In the genomic region with DNA sequence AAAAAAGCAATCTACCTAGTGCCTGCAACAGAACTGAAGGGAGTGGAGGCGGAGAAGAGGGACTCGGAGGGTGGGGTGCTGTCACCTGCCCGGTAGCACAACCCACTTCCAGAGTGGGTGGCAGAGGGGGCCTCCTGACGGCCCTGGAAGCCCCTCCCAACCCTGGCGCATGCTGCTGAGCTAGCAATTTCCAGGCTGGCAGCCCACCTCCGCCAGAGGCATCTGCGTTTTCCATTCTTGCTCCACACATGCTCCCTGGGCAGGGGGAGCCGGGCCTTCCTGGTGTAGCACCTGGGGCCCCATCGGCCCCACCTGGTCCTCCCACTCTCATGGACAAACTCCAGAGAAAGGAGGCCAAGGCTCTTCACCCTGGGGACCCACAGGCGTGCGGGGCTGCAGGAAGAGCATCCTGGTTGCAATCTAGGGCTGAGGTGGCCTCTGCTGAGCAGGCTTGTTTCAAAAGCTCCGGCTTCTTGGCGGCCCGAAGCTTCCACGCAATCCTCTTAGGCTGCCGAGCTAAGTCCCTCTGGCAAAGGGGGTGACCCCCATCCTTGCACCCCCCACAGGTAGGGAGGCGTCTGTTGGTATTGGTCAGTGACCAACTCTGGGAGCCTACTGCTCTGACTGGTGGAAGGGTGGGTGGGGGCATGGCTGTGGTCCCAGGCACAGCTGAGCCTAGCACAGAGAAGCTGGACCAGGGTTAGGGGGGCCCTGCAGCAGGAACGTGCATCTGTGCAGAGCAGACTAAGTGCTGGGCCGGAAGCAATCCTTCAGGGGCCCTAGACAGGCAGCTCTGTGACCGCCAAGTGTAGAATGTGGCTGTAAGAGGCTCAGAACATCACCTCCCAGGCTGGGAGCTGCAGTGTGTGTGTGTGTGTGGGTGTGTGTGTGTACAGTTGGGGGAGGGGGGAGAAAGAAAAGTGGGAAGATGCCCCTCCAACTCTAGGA, we compare ENCODE assay signal across 9 cellular contexts. TPM values are rescaled to one million over a fixed set of nuclear protein-coding genes. Genes with fewer than 3 reads are reported as not detected.
DNase-seq lines count a peak whose midpoint lies in the region; ATAC-seq, FAIRE-seq and TF ChIP-seq lines count a peak whose summit lies in the region.
"Had no signal": no experiment of that assay in that cellular context is flagged by ENCODE, and none has a peak within 500 bp of the region (broad histone marks: within the 10 kb centered on the region; RNA-seq: fewer than 3 reads in every experiment).

No MANE protein-coding gene starts in this region.

- no peak overlapping the region for H3K56ac ChIP-seq in H1 (replicated peaks; ENCODE audit: insufficient read length, low read depth, low read length)

- H3K4ac ChIP-seq in H1 (replicated peaks; ENCODE audit: insufficient read length, low read depth, low read length), result no peak overlapping the region

- H3K4me1 ChIP-seq in Peyer's patch (peaks cover 0 to 24% (median 12%) of the 10 kb centered on the region in 4 donors), H1 (replicated peaks in 1 of 4; ENCODE audit: control insufficient read depth in 3 of 4, insufficient read depth in 4 of 4, low read length in 3 of 4) (peaks cover 4 to 35% (median 23%) of the 10 kb centered on the region in 4 experiments), mucosa of rectum (ENCODE audit: control insufficient read depth in 2 of 2, insufficient read depth in 2 of 2, low read length in 2 of 2) (peaks cover 15 to 23% of the 10 kb centered on the region in 2 donors)

- H3K27me3 ChIP-seq in Peyer's patch (no peaks in the 10 kb centered on the region), H1 (replicated peaks in 1 of 4; ENCODE audit: control insufficient read depth in 3 of 4, extremely low read depth in 1 of 4, insufficient read depth in 3 of 4, low read length in 3 of 4) (peaks cover 0 to 18% (median 14%) of the 10 kb centered on the region in 4 experiments; a peak in 4 of 7 replicates), mucosa of rectum (ENCODE audit: control insufficient read depth in 2 of 2, insufficient read depth in 2 of 2, low read length in 2 of 2) (peaks cover 0 to 1% of the 10 kb centered on the region in 2 donors)

- H3K4me3 ChIP-seq in Peyer's patch (peak overlapping the region; percentile 69 to 82 (median 76)), H1 (ENCODE audit: extremely low read depth in 1 of 4, insufficient read depth in 2 of 4, low read depth in 3 of 4, low read length in 4 of 4) (peak overlapping the region; percentile 68 to 89 (median 84); a peak in 6 of 8 replicates), mucosa of rectum (ENCODE audit: low read length in 2 of 2) (peak overlapping the region; percentile 73 to 82)

- FAIRE-seq in H1 (lab: Jason Lieb, UNC) (no peak), HTR-8/SVneo (lab: Jason Lieb, UNC) (no peak)
- FAIRE-seq: islet of Langerhans had no signal

- peaks cover 15% of the 10 kb centered on the region; the same call in 1 of the 2 replicates for H3K23me2 ChIP-seq in H1 (ENCODE audit: low read depth, low read length)

- peaks cover 58 to 68% of the 10 kb centered on the region in 2 experiments for H3K79me2 ChIP-seq in H1 (ENCODE audit: control insufficient read depth in 1 of 2, insufficient read depth in 2 of 2, low read length in 2 of 2)

- WGBS in H1 (ENCODE audit: extremely low coverage in 1 of 2, insufficient coverage in 1 of 2, insufficient read length in 1 of 2, insufficient replicate concordance in 2 of 2, low coverage in 1 of 2, low lambda C conversion rate in 2 of 2, missing lambda C conversion rate in 1 of 2), 2 experiments, result 80% methylated on average over 19 of the region's 20 CpGs; no CpG with 5 or more reads in 1 of the 2 experiments

- H2AK5ac ChIP-seq in H1 (ENCODE audit: low read depth, low read length), result no peak overlapping the region

- no peak overlapping the region; the same call in 1 of the 2 replicates for H3K18ac ChIP-seq in H1 (ENCODE audit: extremely low read depth, low read length)

- no peak overlapping the region for H2BK120ac ChIP-seq in H1 (replicated peaks; ENCODE audit: low read depth, low read length)

- peak overlapping the region in 1 of 4 experiments; percentile 64; a peak in 1 of 7 replicates for H3K9ac ChIP-seq in H1 (replicated peaks in 1 of 4; ENCODE audit: extremely low read depth in 1 of 4, low read depth in 3 of 4, low read length in 3 of 4)
- H3K9ac ChIP-seq in mucosa of rectum (ENCODE audit: low read depth in 1 of 2, low read length in 2 of 2), result no peak overlapping the region

- H3K9me3 ChIP-seq in Peyer's patch (no peaks in the 10 kb centered on the region), H1 (ENCODE audit: insufficient read depth in 2 of 2, low read depth in 1 of 2, low read length in 1 of 2) (no peaks in the 10 kb centered on the region), mucosa of rectum (ENCODE audit: control insufficient read depth in 2 of 2, low read length in 2 of 2) (no peaks in the 10 kb centered on the region)

- H2AFZ ChIP-seq in H1 (ENCODE audit: low read length), result no peak overlapping the region

- H3K14ac ChIP-seq in H1 (ENCODE audit: insufficient read length), result peak overlapping the region; percentile 74

- no peak overlapping the region for H2BK15ac ChIP-seq in H1 (ENCODE audit: low read length)

- peak overlapping the region; percentile 60; the same call in 1 of the 2 replicates for H2BK5ac ChIP-seq in H1 (ENCODE audit: low read depth, low read length)

- H3K27ac ChIP-seq in Peyer's patch (peak overlapping the region in 3 of 4 donors; percentile 53 to 65 (median 64)), H1 (ENCODE audit: low read depth, low read length) (no peak overlapping the region), mucosa of rectum (ENCODE audit: low read depth in 2 of 2, low read length in 2 of 2) (peak overlapping the region in 1 of 2 donors; percentile 4)

- peak overlapping the region; percentile 83 to 95 for H3K4me2 ChIP-seq in H1 (ENCODE audit: insufficient read depth in 1 of 2, low read depth in 2 of 2, low read length in 2 of 2)

- H3K79me1 ChIP-seq in H1 (ENCODE audit: low read depth, low read length), result peaks cover 43% of the 10 kb centered on the region

- CTCF ChIA-PET in H1 (lab: Charles Lee; ENCODE audit: partially characterized antibody), result interaction anchor here (0.6 to 2.7 kb wide), 6 partner anchors 10 to 277 kb away, joined by 3 to 17 read pairs (median 4); no protein-coding TSS in a partner anchor

- POLR2A ChIA-PET in H1 (lab: Charles Lee; ENCODE audit: partially characterized antibody), result interaction anchor here (1.0 to 2.2 kb wide), 6 partner anchors 10 to 53 kb away, joined by 3 to 8 read pairs (median 4); no protein-coding TSS in a partner anchor

- no peak overlapping the region for H4K91ac ChIP-seq in H1 (replicated peaks; ENCODE audit: insufficient read length, low read length)

- no peak overlapping the region for H4K5ac ChIP-seq in H1 (ENCODE audit: insufficient read length, low read depth, low read length)

- TF ChIP-seq CTCF in Peyer's patch (IDR thresholded peaks at IDR 0.05) (no peak), H1 (IDR thresholded peaks at IDR 0.05; ENCODE audit: control extremely low read depth in 1 of 3, insufficient read depth in 1 of 3, low read depth in 1 of 3, low read length in 3 of 3) (no peak)

- H3K23ac ChIP-seq in H1 (ENCODE audit: insufficient read length), result no peak overlapping the region

- TF ChIP-seq POLR2A in Peyer's patch (IDR thresholded peaks at IDR 0.05) (no peak), H1 (IDR thresholded peaks at IDR 0.05; ENCODE audit: control extremely low read depth in 1 of 2, low read depth in 2 of 2, low read length in 2 of 2) (no peak)

- DNase-seq in DMS79 treated with DMSO at 0.1 percent for 48 hours (lab: John Stamatoyannopoulos, UW), result peak; percentile 42
- DNase-seq in Peyer's patch, result peak; percentile 14 to 47 (median 46)
- peak in 1 of 2 experiments; percentile 48 for DNase-seq in H1 (ENCODE audit: low read depth in 1 of 2, low spot score in 2 of 2)
- DNase-seq in stimulated activated naive CD4-positive, alpha-beta T cell treated with Interleukin-2 at 50 U/mL for 16 hours (lab: John Stamatoyannopoulos, UW), result no peak
- no peak for DNase-seq in hepatic stellate cell (ENCODE audit: low spot score)
- DNase-seq in HTR-8/SVneo (ENCODE audit: insufficient read length, low spot score), result no peak

- H4K8ac ChIP-seq in H1 (ENCODE audit: extremely low read depth, insufficient read depth, low read length), result no peak overlapping the region

- TF ChIP-seq EP300 in H1 (IDR thresholded peaks at IDR 0.05; ENCODE audit: borderline replicate concordance in 1 of 2, low read depth in 2 of 2, low read length in 2 of 2), result no peak

- H2BK20ac ChIP-seq in H1 (ENCODE audit: low read length), result no peak overlapping the region

- TF ChIP-seq RAD21 in H1 (IDR thresholded peaks at IDR 0.05 in 1 of 2, conservative IDR thresholded peaks at IDR 0.05 in 1 of 2; ENCODE audit: low read depth in 2 of 2, low read length in 2 of 2), result no peak

- no peak overlapping the region for H2BK12ac ChIP-seq in H1 (ENCODE audit: low read depth, low read length)

- H4K20me1 ChIP-seq in H1 (replicated peaks in 1 of 2; ENCODE audit: control insufficient read depth in 1 of 2, insufficient read depth in 2 of 2, low read length in 2 of 2), result peaks cover 45 to 61% of the 10 kb centered on the region in 2 experiments

- ATAC-seq in GM18870 (IDR thresholded peaks at IDR 0.05; ENCODE audit: unreplicated experiment), result no peak

- no peaks in the 10 kb centered on the region for H3K36me3 ChIP-seq in Peyer's patch
- peaks cover 0 to 11% (median 0%) of the 10 kb centered on the region in 4 experiments; a peak in 2 of 8 replicates for H3K36me3 ChIP-seq in H1 (ENCODE audit: control insufficient read depth in 2 of 4, insufficient read depth in 4 of 4, low read length in 3 of 4)
- H3K36me3 ChIP-seq in mucosa of rectum (ENCODE audit: control insufficient read depth in 2 of 2, insufficient read depth in 2 of 2, low read length in 2 of 2), result no peaks in the 10 kb centered on the region

TF ChIP-seq in H1, 55 proteins besides CTCF, POLR2A, EP300 and RAD21:
- TF ChIP-seq MAFK (IDR thresholded peaks at IDR 0.05; ENCODE audit: low read depth, low read length) (peak; percentile 59; the same call in 1 of the 2 replicates), CHD1 (IDR thresholded peaks at IDR 0.05; ENCODE audit: low read depth, low read length) (no peak)

RNA-seq across cellular contexts. Expression of a gene that starts 2.6 kb away (rescaled TPM):
- total RNA-seq in Peyer's patch, result 10 to 100 TPM; 16.5 to 52.0 (median 40.2) TPM
- total RNA-seq in H1 (2021; fragmentation: NEBNext Ultra II Directional; extraction: Animal tissue kit (Norgen Biotek cat#: 25700)), result 72.8 and 74.6 TPM in 2 replicates
- 37.4 and 61.3 TPM in 2 replicates for polyA plus RNA-seq in H1 (2011; rRNA removed)
- 37.9 TPM for polyA plus RNA-seq in H1 (2011; cell fraction: cytosol; rRNA removed)
- polyA plus RNA-seq in H1 (2011; cell fraction: nucleus; rRNA removed), result 51.0 TPM
- polyA plus RNA-seq in H1 (2012, experiment 1 of 2), result 44.2 to 60.1 TPM (median 56.3 TPM) in 4 replicates
- polyA plus RNA-seq in H1 (2012, experiment 2 of 2), result 57.3 TPM
- 41.0 TPM for polyA plus RNA-seq in H1 (2013, experiment 1 of 2)
- 45.1 TPM for polyA plus RNA-seq in H1 (2013, experiment 2 of 2)
- polyA minus RNA-seq in H1 (2011; rRNA and poly(A)+ RNA removed), result 26.9 and 34.9 TPM in 2 replicates
- 49.1 TPM for polyA minus RNA-seq in H1 (2011; cell fraction: cytosol; rRNA and poly(A)+ RNA removed)
- polyA minus RNA-seq in H1 (2011; cell fraction: nucleus; rRNA and poly(A)+ RNA removed), result 74.6 TPM

Comparison
In these comparisons a context has a peak if more than half of its experiments do, and no peak if none do; other contexts are left out.
1. DNase-seq: peak in DMS79 treated with DMSO at 0.1 percent for 48 hours (single experiment) and Peyer's patch (3 of 3); none in stimulated activated naive CD4-positive, alpha-beta T cell treated with Interleukin-2 at 50 U/mL for 16 hours (single experiment), hepatic stellate cell (single experiment) and HTR-8/SVneo (single experiment).
2. Peak in every context shown above with its lines, with median percentiles within 50 percentile points of each other: H3K4me3 ChIP-seq.